8 cellular contexts compared by ENCODE assay signal in genomic region chr16:85615014-85615851, GRCh38. TPM values are rescaled to one million over a fixed set of nuclear protein-coding genes. Genes with fewer than 3 reads are reported as not detected.
A peak's percentile ranks its signal among the peaks of the same experiment; 100 is the strongest.
DNase-seq lines count a peak whose midpoint lies in the region; ATAC-seq and TF ChIP-seq lines count a peak whose summit lies in the region.

No MANE protein-coding gene starts in this region.

- H3K4me3 ChIP-seq in neutrophil (ENCODE audit: low read depth in 1 of 2, low read length in 1 of 2) (peak overlapping the region; percentile 50 to 85), vagina (peak overlapping the region; percentile 14 to 68)

- ATAC-seq in HG02759 (IDR thresholded peaks at IDR 0.05; ENCODE audit: unreplicated experiment): no peak

- H3K36me3 ChIP-seq in neutrophil (no peaks in the 10 kb centered on the region), vagina (no peaks in the 10 kb centered on the region)

- peaks cover 58 to 76% of the 10 kb centered on the region in 2 experiments for H3K4me1 ChIP-seq in neutrophil (ENCODE audit: control insufficient read depth in 1 of 2, insufficient read depth in 1 of 2, low read depth in 1 of 2, low read length in 1 of 2)
- peaks cover 77% of the 10 kb centered on the region for H3K4me1 ChIP-seq in vagina

- DNase-seq in HuH-7 (ENCODE audit: low spot score) (peak; percentile 76), epithelial cell of prostate (ENCODE audit: low read depth, low spot score) (peak; percentile 94), vagina (ENCODE audit: extremely low spot score in 2 of 2) (no peak)
- DNase-seq in activated CD4-positive, alpha-beta T cell treated with anti-CD3 and anti-CD28 coated beads, Interleukin-2, amount 50 U/mL, for 48 hours: peak; percentile 51 to 62
- no peak for DNase-seq in effector CD4-positive, alpha-beta T cell

- peaks cover 47% of the 10 kb centered on the region for H3K27me3 ChIP-seq in neutrophil
- no peaks in the 10 kb centered on the region for H3K27me3 ChIP-seq in vagina

- TF ChIP-seq CTCF in 22Rv1 (IDR thresholded peaks at IDR 0.05): no peak
- TF ChIP-seq CTCF in neutrophil (IDR thresholded peaks at IDR 0.05): no peak
- TF ChIP-seq CTCF in vagina (IDR thresholded peaks at IDR 0.05): no peak

- H3K9me3 ChIP-seq in neutrophil: no peaks in the 10 kb centered on the region
- no peaks in the 10 kb centered on the region for H3K9me3 ChIP-seq in vagina

- intact Hi-C loops in vagina (cut with DNase I): loop anchor here (10.0 kb wide), 1 partner anchor 290 kb away; no protein-coding TSS in a partner anchor

- peak overlapping the region; percentile 99 for H3K27ac ChIP-seq in 22Rv1
- H3K27ac ChIP-seq in epithelial cell of prostate: peak overlapping the region; percentile 95
- peak overlapping the region; percentile 80 for H3K27ac ChIP-seq in neutrophil
- H3K27ac ChIP-seq in vagina: peak overlapping the region; percentile 84

- TF ChIP-seq POLR2A in vagina (IDR thresholded peaks at IDR 0.05): peak in 1 of 2 donors; percentile 19

RNA-seq across cellular contexts. Expression of gene GSE1, which starts 2.1 kb away (rescaled TPM):
- 80.8 TPM for total RNA-seq in vagina

Comparison
In these comparisons a context has a peak if more than half of its experiments do, and no peak if none do; other contexts are left out.
1. DNase-seq: peak in HuH-7 (single experiment), activated CD4-positive, alpha-beta T cell treated with anti-CD3 and anti-CD28 coated beads, Interleukin-2, amount 50 U/mL, for 48 hours (2 of 2) and epithelial cell of prostate (single experiment); none in vagina (0 of 2) and effector CD4-positive, alpha-beta T cell (single experiment).
2. Peak in every context shown above with its lines, with median percentiles within 50 percentile points of each other: H3K27ac ChIP-seq.